Comparison of ENCODE assay signal across 1 cellular context in the genomic region with DNA sequence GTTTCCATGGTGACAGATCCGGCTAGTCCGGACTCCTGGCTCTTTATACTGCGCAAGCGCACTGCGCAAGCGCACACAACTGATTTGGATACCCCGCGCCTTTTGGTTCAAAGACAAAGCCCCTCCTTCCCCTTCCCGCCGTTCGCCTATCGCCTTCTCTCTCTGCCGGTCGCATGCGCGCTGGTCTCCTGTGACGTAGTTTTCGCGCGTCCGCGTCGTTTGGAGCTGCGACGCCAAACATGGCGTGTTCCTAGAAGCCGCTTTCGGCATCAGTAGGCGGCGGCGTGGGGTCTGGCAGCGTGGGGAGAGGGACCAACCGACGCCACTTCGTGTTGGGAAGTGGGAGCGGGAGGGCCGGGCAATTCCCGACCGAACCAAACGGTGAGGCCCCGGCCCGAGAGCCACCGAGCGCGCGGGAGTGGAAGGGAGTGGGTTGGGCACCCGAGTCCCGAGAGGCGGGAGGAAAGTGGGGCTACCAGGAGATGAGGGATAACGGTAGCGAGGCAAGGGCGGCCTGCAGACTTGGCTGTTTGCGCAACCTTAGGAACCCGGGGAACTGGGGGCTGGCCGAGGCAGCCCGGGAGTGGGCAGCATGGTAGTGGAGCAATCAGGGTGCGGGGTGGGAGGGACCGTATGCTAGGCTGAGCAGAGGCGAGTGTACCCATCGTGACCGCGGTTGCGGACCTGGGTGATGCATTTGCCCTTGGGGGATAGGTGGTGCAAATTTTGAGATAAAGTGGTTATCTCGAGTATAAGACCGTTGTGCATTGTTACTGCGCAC.
TF ChIP-seq lines count a peak whose summit lies in the region.

A gene (plus strand): TSS at position 215 of the 781 bp plus-strand sequence. CDS start 24,517 bp downstream, outside the sequence.

TF ChIP-seq in WTC11, 78 proteins besides CTCF, POLR2A, EP300 and RAD21 (continued from another document and continues in another):
- TF ChIP-seq, protein P1, sequence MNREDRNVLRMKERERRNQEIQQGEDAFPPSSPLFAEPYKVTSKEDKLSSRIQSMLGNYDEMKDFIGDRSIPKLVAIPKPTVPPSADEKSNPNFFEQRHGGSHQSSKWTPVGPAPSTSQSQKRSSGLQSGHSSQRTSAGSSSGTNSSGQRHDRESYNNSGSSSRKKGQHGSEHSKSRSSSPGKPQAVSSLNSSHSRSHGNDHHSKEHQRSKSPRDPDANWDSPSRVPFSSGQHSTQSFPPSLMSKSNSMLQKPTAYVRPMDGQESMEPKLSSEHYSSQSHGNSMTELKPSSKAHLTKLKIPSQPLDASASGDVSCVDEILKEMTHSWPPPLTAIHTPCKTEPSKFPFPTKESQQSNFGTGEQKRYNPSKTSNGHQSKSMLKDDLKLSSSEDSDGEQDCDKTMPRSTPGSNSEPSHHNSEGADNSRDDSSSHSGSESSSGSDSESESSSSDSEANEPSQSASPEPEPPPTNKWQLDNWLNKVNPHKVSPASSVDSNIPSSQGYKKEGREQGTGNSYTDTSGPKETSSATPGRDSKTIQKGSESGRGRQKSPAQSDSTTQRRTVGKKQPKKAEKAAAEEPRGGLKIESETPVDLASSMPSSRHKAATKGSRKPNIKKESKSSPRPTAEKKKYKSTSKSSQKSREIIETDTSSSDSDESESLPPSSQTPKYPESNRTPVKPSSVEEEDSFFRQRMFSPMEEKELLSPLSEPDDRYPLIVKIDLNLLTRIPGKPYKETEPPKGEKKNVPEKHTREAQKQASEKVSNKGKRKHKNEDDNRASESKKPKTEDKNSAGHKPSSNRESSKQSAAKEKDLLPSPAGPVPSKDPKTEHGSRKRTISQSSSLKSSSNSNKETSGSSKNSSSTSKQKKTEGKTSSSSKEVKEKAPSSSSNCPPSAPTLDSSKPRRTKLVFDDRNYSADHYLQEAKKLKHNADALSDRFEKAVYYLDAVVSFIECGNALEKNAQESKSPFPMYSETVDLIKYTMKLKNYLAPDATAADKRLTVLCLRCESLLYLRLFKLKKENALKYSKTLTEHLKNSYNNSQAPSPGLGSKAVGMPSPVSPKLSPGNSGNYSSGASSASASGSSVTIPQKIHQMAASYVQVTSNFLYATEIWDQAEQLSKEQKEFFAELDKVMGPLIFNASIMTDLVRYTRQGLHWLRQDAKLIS (CRISPR knock-in tag; IDR thresholded peaks at IDR 0.05; ENCODE audit: borderline replicate concordance), result no peak
- TF ChIP-seq, protein P2, sequence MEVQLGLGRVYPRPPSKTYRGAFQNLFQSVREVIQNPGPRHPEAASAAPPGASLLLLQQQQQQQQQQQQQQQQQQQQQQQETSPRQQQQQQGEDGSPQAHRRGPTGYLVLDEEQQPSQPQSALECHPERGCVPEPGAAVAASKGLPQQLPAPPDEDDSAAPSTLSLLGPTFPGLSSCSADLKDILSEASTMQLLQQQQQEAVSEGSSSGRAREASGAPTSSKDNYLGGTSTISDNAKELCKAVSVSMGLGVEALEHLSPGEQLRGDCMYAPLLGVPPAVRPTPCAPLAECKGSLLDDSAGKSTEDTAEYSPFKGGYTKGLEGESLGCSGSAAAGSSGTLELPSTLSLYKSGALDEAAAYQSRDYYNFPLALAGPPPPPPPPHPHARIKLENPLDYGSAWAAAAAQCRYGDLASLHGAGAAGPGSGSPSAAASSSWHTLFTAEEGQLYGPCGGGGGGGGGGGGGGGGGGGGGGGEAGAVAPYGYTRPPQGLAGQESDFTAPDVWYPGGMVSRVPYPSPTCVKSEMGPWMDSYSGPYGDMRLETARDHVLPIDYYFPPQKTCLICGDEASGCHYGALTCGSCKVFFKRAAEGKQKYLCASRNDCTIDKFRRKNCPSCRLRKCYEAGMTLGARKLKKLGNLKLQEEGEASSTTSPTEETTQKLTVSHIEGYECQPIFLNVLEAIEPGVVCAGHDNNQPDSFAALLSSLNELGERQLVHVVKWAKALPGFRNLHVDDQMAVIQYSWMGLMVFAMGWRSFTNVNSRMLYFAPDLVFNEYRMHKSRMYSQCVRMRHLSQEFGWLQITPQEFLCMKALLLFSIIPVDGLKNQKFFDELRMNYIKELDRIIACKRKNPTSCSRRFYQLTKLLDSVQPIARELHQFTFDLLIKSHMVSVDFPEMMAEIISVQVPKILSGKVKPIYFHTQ (CRISPR knock-in tag; IDR thresholded peaks at IDR 0.05), result no peak
- TF ChIP-seq, protein P3, sequence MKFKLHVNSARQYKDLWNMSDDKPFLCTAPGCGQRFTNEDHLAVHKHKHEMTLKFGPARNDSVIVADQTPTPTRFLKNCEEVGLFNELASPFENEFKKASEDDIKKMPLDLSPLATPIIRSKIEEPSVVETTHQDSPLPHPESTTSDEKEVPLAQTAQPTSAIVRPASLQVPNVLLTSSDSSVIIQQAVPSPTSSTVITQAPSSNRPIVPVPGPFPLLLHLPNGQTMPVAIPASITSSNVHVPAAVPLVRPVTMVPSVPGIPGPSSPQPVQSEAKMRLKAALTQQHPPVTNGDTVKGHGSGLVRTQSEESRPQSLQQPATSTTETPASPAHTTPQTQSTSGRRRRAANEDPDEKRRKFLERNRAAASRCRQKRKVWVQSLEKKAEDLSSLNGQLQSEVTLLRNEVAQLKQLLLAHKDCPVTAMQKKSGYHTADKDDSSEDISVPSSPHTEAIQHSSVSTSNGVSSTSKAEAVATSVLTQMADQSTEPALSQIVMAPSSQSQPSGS (CRISPR knock-in tag; IDR thresholded peaks at IDR 0.05; ENCODE audit: borderline replicate concordance, low read depth), result no peak
- no peak for TF ChIP-seq GRHL2 (CRISPR knock-in tag; IDR thresholded peaks at IDR 0.05; ENCODE audit: insufficient replicate concordance, severe bottlenecking)
- peak; percentile 99 for TF ChIP-seq CREM (CRISPR knock-in tag; IDR thresholded peaks at IDR 0.05)
- TF ChIP-seq ESRRA (CRISPR knock-in tag; IDR thresholded peaks at IDR 0.05; ENCODE audit: borderline replicate concordance), result 0 out of 2 replicates have a peak, but pooled peaks have one; percentile 43
- TF ChIP-seq, protein P4, sequence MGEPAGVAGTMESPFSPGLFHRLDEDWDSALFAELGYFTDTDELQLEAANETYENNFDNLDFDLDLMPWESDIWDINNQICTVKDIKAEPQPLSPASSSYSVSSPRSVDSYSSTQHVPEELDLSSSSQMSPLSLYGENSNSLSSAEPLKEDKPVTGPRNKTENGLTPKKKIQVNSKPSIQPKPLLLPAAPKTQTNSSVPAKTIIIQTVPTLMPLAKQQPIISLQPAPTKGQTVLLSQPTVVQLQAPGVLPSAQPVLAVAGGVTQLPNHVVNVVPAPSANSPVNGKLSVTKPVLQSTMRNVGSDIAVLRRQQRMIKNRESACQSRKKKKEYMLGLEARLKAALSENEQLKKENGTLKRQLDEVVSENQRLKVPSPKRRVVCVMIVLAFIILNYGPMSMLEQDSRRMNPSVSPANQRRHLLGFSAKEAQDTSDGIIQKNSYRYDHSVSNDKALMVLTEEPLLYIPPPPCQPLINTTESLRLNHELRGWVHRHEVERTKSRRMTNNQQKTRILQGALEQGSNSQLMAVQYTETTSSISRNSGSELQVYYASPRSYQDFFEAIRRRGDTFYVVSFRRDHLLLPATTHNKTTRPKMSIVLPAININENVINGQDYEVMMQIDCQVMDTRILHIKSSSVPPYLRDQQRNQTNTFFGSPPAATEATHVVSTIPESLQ (CRISPR knock-in tag; IDR thresholded peaks at IDR 0.05), result no peak
- TF ChIP-seq ELF4 (CRISPR knock-in tag; IDR thresholded peaks at IDR 0.05; ENCODE audit: low read depth), result no peak
- TF ChIP-seq GTF2I (CRISPR knock-in tag; conservative IDR thresholded peaks at IDR 0.05), result no peak
- TF ChIP-seq ZNF138 (CRISPR knock-in tag; conservative IDR thresholded peaks at IDR 0.05), result no peak; the same call in 1 of the 2 replicates
- TF ChIP-seq FOXP1 (CRISPR knock-in tag; IDR thresholded peaks at IDR 0.05; ENCODE audit: borderline replicate concordance), result peak; percentile 78; the same call in 1 of the 2 replicates
- no peak for TF ChIP-seq ZBTB21 (CRISPR knock-in tag; IDR thresholded peaks at IDR 0.05; ENCODE audit: borderline replicate concordance)
- TF ChIP-seq NFYB (CRISPR knock-in tag; conservative IDR thresholded peaks at IDR 0.05; ENCODE audit: low read depth), result no peak; the same call in 1 of the 2 replicates
- TF ChIP-seq, protein P5, sequence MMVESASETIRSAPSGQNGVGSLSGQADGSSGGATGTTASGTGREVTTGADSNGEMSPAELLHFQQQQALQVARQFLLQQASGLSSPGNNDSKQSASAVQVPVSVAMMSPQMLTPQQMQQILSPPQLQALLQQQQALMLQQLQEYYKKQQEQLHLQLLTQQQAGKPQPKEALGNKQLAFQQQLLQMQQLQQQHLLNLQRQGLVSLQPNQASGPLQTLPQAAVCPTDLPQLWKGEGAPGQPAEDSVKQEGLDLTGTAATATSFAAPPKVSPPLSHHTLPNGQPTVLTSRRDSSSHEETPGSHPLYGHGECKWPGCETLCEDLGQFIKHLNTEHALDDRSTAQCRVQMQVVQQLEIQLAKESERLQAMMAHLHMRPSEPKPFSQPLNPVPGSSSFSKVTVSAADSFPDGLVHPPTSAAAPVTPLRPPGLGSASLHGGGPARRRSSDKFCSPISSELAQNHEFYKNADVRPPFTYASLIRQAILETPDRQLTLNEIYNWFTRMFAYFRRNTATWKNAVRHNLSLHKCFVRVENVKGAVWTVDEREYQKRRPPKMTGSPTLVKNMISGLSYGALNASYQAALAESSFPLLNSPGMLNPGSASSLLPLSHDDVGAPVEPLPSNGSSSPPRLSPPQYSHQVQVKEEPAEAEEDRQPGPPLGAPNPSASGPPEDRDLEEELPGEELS (CRISPR knock-in tag; IDR thresholded peaks at IDR 0.05), result 0 out of 2 replicates have a peak, but pooled peaks have one; percentile 16
- peak; percentile 42; the same call in 1 of the 2 replicates for TF ChIP-seq NFE2L1 (CRISPR knock-in tag; IDR thresholded peaks at IDR 0.05)
- peak; percentile 87; the same call in 1 of the 2 replicates for TF ChIP-seq MYBL2 (CRISPR knock-in tag; IDR thresholded peaks at IDR 0.05)
- peak; percentile 97 for TF ChIP-seq KAT7 (CRISPR knock-in tag; IDR thresholded peaks at IDR 0.05; ENCODE audit: borderline replicate concordance)
- TF ChIP-seq TP53 (CRISPR knock-in tag; IDR thresholded peaks at IDR 0.05), result no peak
- TF ChIP-seq, protein P6, sequence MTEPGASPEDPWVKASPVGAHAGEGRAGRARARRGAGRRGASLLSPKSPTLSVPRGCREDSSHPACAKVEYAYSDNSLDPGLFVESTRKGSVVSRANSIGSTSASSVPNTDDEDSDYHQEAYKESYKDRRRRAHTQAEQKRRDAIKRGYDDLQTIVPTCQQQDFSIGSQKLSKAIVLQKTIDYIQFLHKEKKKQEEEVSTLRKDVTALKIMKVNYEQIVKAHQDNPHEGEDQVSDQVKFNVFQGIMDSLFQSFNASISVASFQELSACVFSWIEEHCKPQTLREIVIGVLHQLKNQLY (CRISPR knock-in tag; IDR thresholded peaks at IDR 0.05), result no peak
- TF ChIP-seq, protein P7, sequence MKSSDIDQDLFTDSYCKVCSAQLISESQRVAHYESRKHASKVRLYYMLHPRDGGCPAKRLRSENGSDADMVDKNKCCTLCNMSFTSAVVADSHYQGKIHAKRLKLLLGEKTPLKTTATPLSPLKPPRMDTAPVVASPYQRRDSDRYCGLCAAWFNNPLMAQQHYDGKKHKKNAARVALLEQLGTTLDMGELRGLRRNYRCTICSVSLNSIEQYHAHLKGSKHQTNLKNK (CRISPR knock-in tag; IDR thresholded peaks at IDR 0.05), result no peak
- no peak for TF ChIP-seq MXD4 (CRISPR knock-in tag; IDR thresholded peaks at IDR 0.05; ENCODE audit: borderline replicate concordance)
- no peak for TF ChIP-seq SMAD3 (CRISPR knock-in tag; IDR thresholded peaks at IDR 0.05; ENCODE audit: borderline replicate concordance)
- TF ChIP-seq IRF2 (CRISPR knock-in tag; IDR thresholded peaks at IDR 0.05; ENCODE audit: borderline replicate concordance, low read depth), result no peak
- TF ChIP-seq, protein P8, sequence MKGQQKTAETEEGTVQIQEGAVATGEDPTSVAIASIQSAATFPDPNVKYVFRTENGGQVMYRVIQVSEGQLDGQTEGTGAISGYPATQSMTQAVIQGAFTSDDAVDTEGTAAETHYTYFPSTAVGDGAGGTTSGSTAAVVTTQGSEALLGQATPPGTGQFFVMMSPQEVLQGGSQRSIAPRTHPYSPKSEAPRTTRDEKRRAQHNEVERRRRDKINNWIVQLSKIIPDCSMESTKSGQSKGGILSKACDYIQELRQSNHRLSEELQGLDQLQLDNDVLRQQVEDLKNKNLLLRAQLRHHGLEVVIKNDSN (CRISPR knock-in tag; IDR thresholded peaks at IDR 0.05), result no peak
- peak; percentile 64; the same call in 1 of the 2 replicates for TF ChIP-seq TEAD1 (CRISPR knock-in tag; IDR thresholded peaks at IDR 0.05)
- TF ChIP-seq, protein P9, sequence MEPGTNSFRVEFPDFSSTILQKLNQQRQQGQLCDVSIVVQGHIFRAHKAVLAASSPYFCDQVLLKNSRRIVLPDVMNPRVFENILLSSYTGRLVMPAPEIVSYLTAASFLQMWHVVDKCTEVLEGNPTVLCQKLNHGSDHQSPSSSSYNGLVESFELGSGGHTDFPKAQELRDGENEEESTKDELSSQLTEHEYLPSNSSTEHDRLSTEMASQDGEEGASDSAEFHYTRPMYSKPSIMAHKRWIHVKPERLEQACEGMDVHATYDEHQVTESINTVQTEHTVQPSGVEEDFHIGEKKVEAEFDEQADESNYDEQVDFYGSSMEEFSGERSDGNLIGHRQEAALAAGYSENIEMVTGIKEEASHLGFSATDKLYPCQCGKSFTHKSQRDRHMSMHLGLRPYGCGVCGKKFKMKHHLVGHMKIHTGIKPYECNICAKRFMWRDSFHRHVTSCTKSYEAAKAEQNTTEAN (CRISPR knock-in tag; IDR thresholded peaks at IDR 0.05), result no peak
- TF ChIP-seq CREB1 (CRISPR knock-in tag; IDR thresholded peaks at IDR 0.05), result peak; percentile 79
- TF ChIP-seq, protein P10, sequence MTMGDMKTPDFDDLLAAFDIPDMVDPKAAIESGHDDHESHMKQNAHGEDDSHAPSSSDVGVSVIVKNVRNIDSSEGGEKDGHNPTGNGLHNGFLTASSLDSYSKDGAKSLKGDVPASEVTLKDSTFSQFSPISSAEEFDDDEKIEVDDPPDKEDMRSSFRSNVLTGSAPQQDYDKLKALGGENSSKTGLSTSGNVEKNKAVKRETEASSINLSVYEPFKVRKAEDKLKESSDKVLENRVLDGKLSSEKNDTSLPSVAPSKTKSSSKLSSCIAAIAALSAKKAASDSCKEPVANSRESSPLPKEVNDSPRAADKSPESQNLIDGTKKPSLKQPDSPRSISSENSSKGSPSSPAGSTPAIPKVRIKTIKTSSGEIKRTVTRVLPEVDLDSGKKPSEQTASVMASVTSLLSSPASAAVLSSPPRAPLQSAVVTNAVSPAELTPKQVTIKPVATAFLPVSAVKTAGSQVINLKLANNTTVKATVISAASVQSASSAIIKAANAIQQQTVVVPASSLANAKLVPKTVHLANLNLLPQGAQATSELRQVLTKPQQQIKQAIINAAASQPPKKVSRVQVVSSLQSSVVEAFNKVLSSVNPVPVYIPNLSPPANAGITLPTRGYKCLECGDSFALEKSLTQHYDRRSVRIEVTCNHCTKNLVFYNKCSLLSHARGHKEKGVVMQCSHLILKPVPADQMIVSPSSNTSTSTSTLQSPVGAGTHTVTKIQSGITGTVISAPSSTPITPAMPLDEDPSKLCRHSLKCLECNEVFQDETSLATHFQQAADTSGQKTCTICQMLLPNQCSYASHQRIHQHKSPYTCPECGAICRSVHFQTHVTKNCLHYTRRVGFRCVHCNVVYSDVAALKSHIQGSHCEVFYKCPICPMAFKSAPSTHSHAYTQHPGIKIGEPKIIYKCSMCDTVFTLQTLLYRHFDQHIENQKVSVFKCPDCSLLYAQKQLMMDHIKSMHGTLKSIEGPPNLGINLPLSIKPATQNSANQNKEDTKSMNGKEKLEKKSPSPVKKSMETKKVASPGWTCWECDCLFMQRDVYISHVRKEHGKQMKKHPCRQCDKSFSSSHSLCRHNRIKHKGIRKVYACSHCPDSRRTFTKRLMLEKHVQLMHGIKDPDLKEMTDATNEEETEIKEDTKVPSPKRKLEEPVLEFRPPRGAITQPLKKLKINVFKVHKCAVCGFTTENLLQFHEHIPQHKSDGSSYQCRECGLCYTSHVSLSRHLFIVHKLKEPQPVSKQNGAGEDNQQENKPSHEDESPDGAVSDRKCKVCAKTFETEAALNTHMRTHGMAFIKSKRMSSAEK (CRISPR knock-in tag; IDR thresholded peaks at IDR 0.05; ENCODE audit: borderline replicate concordance), result no peak
- TF ChIP-seq SP1 (CRISPR knock-in tag; conservative IDR thresholded peaks at IDR 0.05), result peak; percentile 86
